15 cellular contexts compared by ENCODE assay signal in the genomic region with DNA sequence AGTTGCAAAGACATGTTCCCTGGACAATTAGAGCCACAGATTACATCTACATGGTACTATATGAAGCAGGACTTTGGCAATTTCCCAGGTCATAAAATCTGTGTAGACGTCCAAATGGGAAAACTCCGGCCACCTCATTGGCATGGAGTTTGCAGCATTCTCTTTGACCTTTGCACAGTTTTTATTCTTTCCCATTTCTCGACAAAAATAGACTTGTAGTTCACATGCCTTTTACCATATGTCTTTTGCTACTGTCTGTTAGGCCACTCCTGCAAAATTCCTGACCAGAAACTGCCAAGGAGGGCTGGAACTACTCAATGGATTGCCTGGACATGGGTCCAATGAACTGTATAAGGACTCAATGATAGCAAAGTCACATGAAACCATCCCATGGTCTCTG.
"Had no signal": no experiment of that assay in that cellular context is flagged by ENCODE, and none has a peak within 500 bp of the region (broad histone marks: within the 10 kb centered on the region; RNA-seq: fewer than 3 reads in every experiment).

No MANE protein-coding gene starts in this region.

- ATAC-seq: activated T-cell treated with anti-CD3 and anti-CD28 coated beads, Interleukin-2, amount 50 U/mL, for 72 hours; heart right ventricle; left cardiac atrium; lower lobe of right lung had no signal

- H3K4me3 Mint-ChIP-seq: activated naive CD4-positive, alpha-beta T cell treated with anti-CD3 and anti-CD28 coated beads, Interleukin-2, amount 50 U/mL, for 24 hours; activated T-cell treated with anti-CD3 and anti-CD28 coated beads, Interleukin-2, amount 50 U/mL, for 72 hours; T-helper 2 cell treated with Interferon-gamma antibody and Interleukin-4, amounts not matched to agents 5 μg/mL and 100 μg/mL, for 36 hours had no signal

- H3K9me3 Mint-ChIP-seq: activated naive CD4-positive, alpha-beta T cell treated with anti-CD3 and anti-CD28 coated beads, Interleukin-2, amount 50 U/mL, for 24 hours; activated T-cell treated with anti-CD3 and anti-CD28 coated beads, Interleukin-2, amount 50 U/mL, for 72 hours; T-helper 2 cell treated with Interferon-gamma antibody and Interleukin-4, amounts not matched to agents 5 μg/mL and 100 μg/mL, for 36 hours had no signal

- H3K4me3 ChIP-seq: heart right ventricle, lower lobe of right lung, sigmoid colon had no signal

- H3K27ac Mint-ChIP-seq: activated naive CD4-positive, alpha-beta T cell treated with anti-CD3 and anti-CD28 coated beads, Interleukin-2, amount 50 U/mL, for 24 hours had no signal

- H3K27me3 ChIP-seq: heart right ventricle had no signal

- DNase-seq: activated CD4-positive, alpha-beta T cell treated with anti-CD3 and anti-CD28 coated beads, Interleukin-2, amount 50 U/mL, for 4 hours; activated effector memory CD4-positive, alpha-beta T cell treated with anti-CD3 and anti-CD28 coated beads, Interleukin-2, amount 50 U/mL, for 16 hours; activated T-cell treated with anti-CD3 and anti-CD28 coated beads, Interleukin-2, amount 50 U/mL, for 72 hours; heart right ventricle; left cardiac atrium; lower lobe of right lung; occipital lobe; posterior cingulate gyrus; sigmoid colon; stimulated activated CD4-positive, alpha-beta T cell treated with anti-CD3 and anti-CD28 coated beads, Interleukin-12 subunit alpha, Interleukin-12 subunit beta, amount 100 ng/mL, for 4 hours; stimulated activated CD4-positive, alpha-beta T cell treated with anti-CD3 and anti-CD28 coated beads, Interleukin-1b, Interleukin-23, amount 100 ng/mL, for 48 hours; stimulated activated CD8-positive, alpha-beta memory T cell treated with anti-CD3 and anti-CD28 coated beads, Interleukin-4, amount 100 ng/mL, for 48 hours; stimulated activated naive CD4-positive, alpha-beta T cell had no signal

- H3K27ac ChIP-seq: heart right ventricle, lower lobe of right lung, sigmoid colon had no signal

- H3K9me3 ChIP-seq: heart right ventricle, lower lobe of right lung, sigmoid colon had no signal

- H3K27me3 Mint-ChIP-seq: activated naive CD4-positive, alpha-beta T cell treated with anti-CD3 and anti-CD28 coated beads, Interleukin-2, amount 50 U/mL, for 24 hours had no signal

- H3K36me3 Mint-ChIP-seq: activated naive CD4-positive, alpha-beta T cell treated with anti-CD3 and anti-CD28 coated beads, Interleukin-2, amount 50 U/mL, for 24 hours had no signal
